19 cellular contexts compared by ENCODE assay signal in the genomic region with DNA sequence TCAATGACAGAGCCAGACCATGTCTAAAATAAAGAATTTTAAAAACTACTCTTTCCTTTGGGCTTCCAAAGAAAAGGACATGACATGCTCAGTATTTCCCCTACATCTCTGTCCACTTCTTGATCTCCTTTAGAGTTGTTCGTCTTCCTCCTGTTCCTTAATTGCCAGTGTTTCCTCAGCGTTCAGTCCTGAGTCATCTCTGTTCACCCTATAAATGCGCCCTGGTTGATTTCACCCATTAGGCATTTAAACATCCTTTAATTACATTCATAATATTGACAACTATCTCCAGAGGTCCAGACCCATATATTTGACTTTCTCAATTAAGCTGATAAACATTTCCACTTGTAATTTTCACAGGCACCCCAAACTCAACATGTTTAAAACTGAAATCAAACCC.
DNase-seq lines count a peak whose midpoint lies in the region; ATAC-seq and TF ChIP-seq lines count a peak whose summit lies in the region.
"Had no signal": no experiment of that assay in that cellular context is flagged by ENCODE, and none has a peak within 500 bp of the region (broad histone marks: within the 10 kb centered on the region; RNA-seq: fewer than 3 reads in every experiment).

No MANE protein-coding gene starts in this region.

- H3K4me3 ChIP-seq in neutrophil (ENCODE audit: low read depth in 1 of 2, low read length in 1 of 2), result no peak overlapping the region
- H3K4me3 ChIP-seq: adrenal gland, breast epithelium, upper lobe of right lung had no signal

- H3K4me3 Mint-ChIP-seq in activated CD4-positive, alpha-beta T cell treated with anti-CD3 and anti-CD28 coated beads for 36 hours, result no peak overlapping the region
- peak overlapping the region; percentile 54 for H3K4me3 Mint-ChIP-seq in HFFc6
- H3K4me3 Mint-ChIP-seq in activated naive CD8-positive, alpha-beta T cell treated with anti-CD3 and anti-CD28 coated beads for 36 hours, result no peak overlapping the region

- H3K27me3 ChIP-seq in neutrophil, result no peaks in the 10 kb centered on the region
- H3K27me3 ChIP-seq: adrenal gland, breast epithelium, upper lobe of right lung had no signal

- TF ChIP-seq CTCF in HFFc6 (IDR thresholded peaks at IDR 0.05) (no peak), neutrophil (IDR thresholded peaks at IDR 0.05) (no peak)

- POLR2A ChIA-PET in activated CD4-positive, alpha-beta T cell treated with anti-CD3 and anti-CD28 coated beads for 36 hours (lab: Charles Lee), result no interaction called here

- H3K9me3 Mint-ChIP-seq in activated CD4-positive, alpha-beta T cell treated with anti-CD3 and anti-CD28 coated beads for 36 hours (ENCODE audit: low read depth), result no peaks in the 10 kb centered on the region
- no peaks in the 10 kb centered on the region for H3K9me3 Mint-ChIP-seq in HFFc6
- no peaks in the 10 kb centered on the region for H3K9me3 Mint-ChIP-seq in activated naive CD8-positive, alpha-beta T cell treated with anti-CD3 and anti-CD28 coated beads for 36 hours
- H3K9me3 Mint-ChIP-seq: IgD-negative memory B cell had no signal

- H3K27ac ChIP-seq in neutrophil, result peak overlapping the region; percentile 13
- H3K27ac ChIP-seq: adrenal gland, breast epithelium, upper lobe of right lung had no signal

- CTCF ChIA-PET in activated CD4-positive, alpha-beta T cell treated with anti-CD3 and anti-CD28 coated beads for 36 hours (lab: Charles Lee), result interaction anchor here (1.3 to 16.1 kb wide), 2 partner anchors 16 to 48 kb away, joined by 3 to 189 read pairs; no protein-coding TSS in a partner anchor

- H3K4me1 Mint-ChIP-seq in activated CD4-positive, alpha-beta T cell treated with anti-CD3 and anti-CD28 coated beads for 36 hours, result peaks cover 84% of the 10 kb centered on the region
- H3K4me1 Mint-ChIP-seq in HFFc6 (ENCODE audit: low read depth), result peaks cover 85% of the 10 kb centered on the region
- H3K4me1 Mint-ChIP-seq in activated naive CD8-positive, alpha-beta T cell treated with anti-CD3 and anti-CD28 coated beads for 36 hours, result peaks cover 76% of the 10 kb centered on the region

- no peaks in the 10 kb centered on the region for H3K27me3 Mint-ChIP-seq in activated CD4-positive, alpha-beta T cell treated with anti-CD3 and anti-CD28 coated beads for 36 hours
- peaks cover 3% of the 10 kb centered on the region; the same call in 1 of the 2 replicates for H3K27me3 Mint-ChIP-seq in HFFc6 (ENCODE audit: insufficient read depth)
- H3K27me3 Mint-ChIP-seq in activated naive CD8-positive, alpha-beta T cell treated with anti-CD3 and anti-CD28 coated beads for 36 hours, result no peaks in the 10 kb centered on the region

- ATAC-seq in activated CD4-positive, alpha-beta T cell treated with anti-CD3 and anti-CD28 coated beads for 36 hours, result no peak
- ATAC-seq in GM21717 (IDR thresholded peaks at IDR 0.05; ENCODE audit: unreplicated experiment), result no peak
- no peak for ATAC-seq in GM19463 (IDR thresholded peaks at IDR 0.05; ENCODE audit: unreplicated experiment)
- ATAC-seq in HG02852 (IDR thresholded peaks at IDR 0.05; ENCODE audit: unreplicated experiment), result no peak
- ATAC-seq: HCT116, upper lobe of right lung had no signal

- H3K36me3 ChIP-seq in neutrophil, result no peaks in the 10 kb centered on the region
- H3K36me3 ChIP-seq: adrenal gland, breast epithelium, upper lobe of right lung had no signal

- H3K36me3 Mint-ChIP-seq in activated CD4-positive, alpha-beta T cell treated with anti-CD3 and anti-CD28 coated beads for 36 hours (ENCODE audit: low read depth), result peaks cover 12% of the 10 kb centered on the region
- H3K36me3 Mint-ChIP-seq in HFFc6 (ENCODE audit: low read depth), result peaks cover 10% of the 10 kb centered on the region; the same call in 1 of the 2 replicates
- peaks cover 22% of the 10 kb centered on the region for H3K36me3 Mint-ChIP-seq in activated naive CD8-positive, alpha-beta T cell treated with anti-CD3 and anti-CD28 coated beads for 36 hours

- H3K27ac Mint-ChIP-seq in activated CD4-positive, alpha-beta T cell treated with anti-CD3 and anti-CD28 coated beads for 36 hours, result peak overlapping the region; percentile 64
- H3K27ac Mint-ChIP-seq in HFFc6, result peak overlapping the region; percentile 74
- peak overlapping the region; percentile 36 for H3K27ac Mint-ChIP-seq in activated naive CD8-positive, alpha-beta T cell treated with anti-CD3 and anti-CD28 coated beads for 36 hours

- intact Hi-C loops in activated CD4-positive, alpha-beta T cell treated with anti-CD3 and anti-CD28 coated beads for 36 hours (cut with DNase I, micrococcal nuclease), result no loop called here

- H3K9me3 ChIP-seq in neutrophil, result no peaks in the 10 kb centered on the region
- H3K9me3 ChIP-seq: adrenal gland, breast epithelium, upper lobe of right lung had no signal

- no peak for DNase-seq in activated CD4-positive, alpha-beta T cell treated with anti-CD3 and anti-CD28 coated beads for 36 hours
- DNase-seq in activated CD4-positive, alpha-beta T cell treated with anti-CD3 and anti-CD28 coated beads for 48 hours, result no peak
- DNase-seq in HFFc6, result peak; percentile 48
- no peak for DNase-seq in activated naive CD8-positive, alpha-beta T cell treated with anti-CD3 and anti-CD28 coated beads for 36 hours
- DNase-seq: activated CD4-positive, CD25-positive, alpha-beta regulatory T cell; adrenal gland; cortex of kidney; MM.1S; NCI-H1694 treated with DMSO at 0.1 percent for 48 hours; NCI-H226; stimulated activated CD4-positive, alpha-beta T cell treated with anti-CD3 and anti-CD28 coated beads, Interleukin-4, amount 100 ng/mL, for 4 hours; upper lobe of right lung had no signal

- peaks cover 70 to 80% of the 10 kb centered on the region in 2 experiments for H3K4me1 ChIP-seq in neutrophil (ENCODE audit: control insufficient read depth in 1 of 2, insufficient read depth in 1 of 2, low read depth in 1 of 2, low read length in 1 of 2)
- H3K4me1 ChIP-seq: breast epithelium had no signal
